21 cellular contexts compared by ENCODE assay signal in the genomic region with DNA sequence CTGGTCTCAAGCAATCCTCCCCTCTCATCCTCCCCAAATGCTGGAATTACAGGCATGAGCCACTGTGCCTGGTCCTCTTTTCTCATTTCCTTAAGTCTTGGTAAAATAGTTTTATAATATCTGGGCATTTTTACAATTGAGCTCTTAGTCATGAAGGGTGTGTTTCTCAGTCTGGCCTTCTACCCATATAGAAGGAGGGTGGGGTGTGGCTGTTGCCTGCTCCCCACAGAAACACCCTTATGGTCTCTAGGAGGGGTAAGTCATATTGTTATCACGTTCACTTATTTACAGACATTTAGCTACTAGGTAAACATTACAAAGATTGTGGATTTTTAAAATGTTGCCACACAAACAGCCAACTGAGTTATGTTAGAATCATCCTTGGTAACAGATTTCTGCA. TPM values are rescaled to one million over a fixed set of nuclear protein-coding genes. Genes with fewer than 3 reads are reported as not detected.
DNase-seq lines count a peak whose midpoint lies in the region; ATAC-seq, FAIRE-seq and TF ChIP-seq lines count a peak whose summit lies in the region.
"Had no signal": no experiment of that assay in that cellular context is flagged by ENCODE, and none has a peak within 500 bp of the region (broad histone marks: within the 10 kb centered on the region; RNA-seq: fewer than 3 reads in every experiment).

No MANE protein-coding gene starts in this region.

- no peak overlapping the region for H2AK5ac ChIP-seq in mesenchymal stem cell (ENCODE audit: low read length, severe bottlenecking)

- TF ChIP-seq POLR2A in esophagus squamous epithelium (IDR thresholded peaks at IDR 0.05), result no peak

- H3K27ac Mint-ChIP-seq in naive thymus-derived CD4-positive, alpha-beta T cell, result no peak overlapping the region
- H3K27ac Mint-ChIP-seq: activated CD8-positive, alpha-beta T cell treated with anti-CD3 and anti-CD28 coated beads for 36 hours; GM23338; T-helper 2 cell treated with Interferon-gamma antibody and Interleukin-4, amounts not matched to agents 5 μg/mL and 100 μg/mL, for 36 hours; WTC11 had no signal

- 27 to 33% methylated on average over 1 of the region's 1 CpG for WGBS in esophagus squamous epithelium, 2 donors
- WGBS in mesenchymal stem cell, result no CpG with 5 or more reads among the region's 1 CpG

- no peaks in the 10 kb centered on the region for H3K36me3 ChIP-seq in PC-3 (ENCODE audit: low read depth, low read length)
- no peaks in the 10 kb centered on the region for H3K36me3 ChIP-seq in esophagus squamous epithelium
- no peaks in the 10 kb centered on the region for H3K36me3 ChIP-seq in naive thymus-derived CD4-positive, alpha-beta T cell (ENCODE audit: control insufficient read depth in 2 of 3, insufficient read depth in 3 of 3, low read length in 3 of 3)
- H3K36me3 ChIP-seq in mesenchymal stem cell (ENCODE audit: control insufficient read depth in 1 of 2, insufficient read depth in 2 of 2, low read depth in 1 of 2, low read length in 2 of 2), result no peaks in the 10 kb centered on the region

- POLR2A ChIA-PET in PC-3 (lab: Charles Lee; ENCODE audit: unreplicated experiment), result interaction anchor here (0.5 to 0.6 kb wide), 3 partner anchors 12 to 141 kb away, joined by 3 to 4 read pairs (median 4); no protein-coding TSS in a partner anchor
- POLR2A ChIA-PET in naive thymus-derived CD4-positive, alpha-beta T cell (lab: Charles Lee), result no interaction called here

- H3K79me2 ChIP-seq in PC-3 (ENCODE audit: low read length), result no peaks in the 10 kb centered on the region

- no peak overlapping the region for H4K8ac ChIP-seq in mesenchymal stem cell (ENCODE audit: low read length)

- H3K36me3 Mint-ChIP-seq in naive thymus-derived CD4-positive, alpha-beta T cell, result no peaks in the 10 kb centered on the region
- no peaks in the 10 kb centered on the region for H3K36me3 Mint-ChIP-seq in activated T-cell treated with anti-CD3 and anti-CD28 coated beads, Interleukin-2, amount 50 U/mL, for 4 hours (ENCODE audit: insufficient read depth)
- H3K36me3 Mint-ChIP-seq: WTC11 had no signal

- no peak overlapping the region for H3K14ac ChIP-seq in mesenchymal stem cell (ENCODE audit: low read length in 2 of 2)

- H3K9me3 ChIP-seq in PC-3 (ENCODE audit: low read length), result no peaks in the 10 kb centered on the region
- no peaks in the 10 kb centered on the region for H3K9me3 ChIP-seq in esophagus squamous epithelium
- no peaks in the 10 kb centered on the region for H3K9me3 ChIP-seq in naive thymus-derived CD4-positive, alpha-beta T cell (ENCODE audit: control insufficient read depth in 2 of 3, low read length in 3 of 3)
- no peaks in the 10 kb centered on the region for H3K9me3 ChIP-seq in mesenchymal stem cell (ENCODE audit: control insufficient read depth, low read length)

- H3K9me2 ChIP-seq in PC-3 (replicated peaks; ENCODE audit: low read length), result no peaks in the 10 kb centered on the region

- H3K27ac ChIP-seq in PC-3 (ENCODE audit: low read length) (peak overlapping the region; percentile 92), esophagus squamous epithelium (peak overlapping the region; percentile 38 to 74 (median 40)), mesenchymal stem cell (ENCODE audit: low read length, poor library complexity, severe bottlenecking) (no peak overlapping the region)
- H3K27ac ChIP-seq in naive thymus-derived CD4-positive, alpha-beta T cell (ENCODE audit: low read depth, low read length), result no peak overlapping the region

- TF ChIP-seq CTCF in PC-3 (conservative IDR thresholded peaks at IDR 0.05; ENCODE audit: low read depth, low read length) (no peak), esophagus squamous epithelium (IDR thresholded peaks at IDR 0.05) (no peak)

- H3K79me1 ChIP-seq in mesenchymal stem cell (replicated peaks; ENCODE audit: low read length, poor library complexity, severe bottlenecking), result no peaks in the 10 kb centered on the region

- H3K4me1 ChIP-seq in PC-3 (ENCODE audit: insufficient read depth, low read length) (peaks cover 16% of the 10 kb centered on the region), esophagus squamous epithelium (peaks cover 0 to 9% (median 0%) of the 10 kb centered on the region in 3 donors), mesenchymal stem cell (ENCODE audit: control insufficient read depth, insufficient read depth, low read depth, low read length) (no peaks in the 10 kb centered on the region)
- H3K4me1 ChIP-seq in naive thymus-derived CD4-positive, alpha-beta T cell (ENCODE audit: control insufficient read depth in 2 of 2, insufficient read depth in 2 of 2, low read length in 2 of 2), result no peaks in the 10 kb centered on the region

- H3K4me2 ChIP-seq in PC-3 (ENCODE audit: low read length) (peak overlapping the region; percentile 66), mesenchymal stem cell (ENCODE audit: low read length, poor library complexity, severe bottlenecking) (no peak overlapping the region)
- H3K4me2 ChIP-seq: GM23338, smooth muscle cell had no signal

- no peak overlapping the region for H2BK15ac ChIP-seq in mesenchymal stem cell (ENCODE audit: low read depth, poor library complexity, severe bottlenecking)

- H3K23ac ChIP-seq in mesenchymal stem cell (ENCODE audit: low read length in 2 of 2), result no peak overlapping the region

- no peak overlapping the region for H3K18ac ChIP-seq in mesenchymal stem cell (ENCODE audit: low read depth in 1 of 2, low read length in 2 of 2)

- no peak overlapping the region for H2BK120ac ChIP-seq in mesenchymal stem cell (ENCODE audit: low read depth, low read length)

- ATAC-seq in PC-3, result peak; percentile 96
- peak; percentile 82 for ATAC-seq in naive thymus-derived CD4-positive, alpha-beta T cell
- no peak for ATAC-seq in activated T-cell treated with anti-CD3 and anti-CD28 coated beads, Interleukin-2, amount 50 U/mL, for 4 hours
- ATAC-seq: activated CD8-positive, alpha-beta T cell treated with anti-CD3 and anti-CD28 coated beads for 36 hours; GM23338; WTC11 had no signal

- peaks cover 0 to 12% (median 0%) of the 10 kb centered on the region in 5 donors for H3K27me3 Mint-ChIP-seq in naive thymus-derived CD4-positive, alpha-beta T cell
- no peaks in the 10 kb centered on the region for H3K27me3 Mint-ChIP-seq in activated T-cell treated with anti-CD3 and anti-CD28 coated beads, Interleukin-2, amount 50 U/mL, for 4 hours (ENCODE audit: low read depth)
- H3K27me3 Mint-ChIP-seq: activated CD8-positive, alpha-beta T cell treated with anti-CD3 and anti-CD28 coated beads for 36 hours had no signal

- H3K9ac ChIP-seq in PC-3 (ENCODE audit: low read length) (peak overlapping the region; percentile 54; the same call in 1 of the 2 replicates), mesenchymal stem cell (ENCODE audit: low read length) (no peak overlapping the region)

- H3K4me3 ChIP-seq in PC-3 (ENCODE audit: low read length) (no peak overlapping the region), esophagus squamous epithelium (no peak overlapping the region), mesenchymal stem cell (ENCODE audit: insufficient read depth in 1 of 2, low read depth in 1 of 2, low read length in 2 of 2) (no peak overlapping the region)
- H3K4me3 ChIP-seq in naive thymus-derived CD4-positive, alpha-beta T cell (ENCODE audit: low read length), result no peak overlapping the region
- H3K4me3 ChIP-seq: GM23338, smooth muscle cell had no signal

- CTCF ChIA-PET in PC-3 (lab: Charles Lee), result interaction anchor here (0.7 to 1.0 kb wide), 2 partner anchors 113 to 117 kb away, joined by 3 read pairs; no protein-coding TSS in a partner anchor
- CTCF ChIA-PET in naive thymus-derived CD4-positive, alpha-beta T cell (lab: Charles Lee), result no interaction called here

- H3K4me1 Mint-ChIP-seq in naive thymus-derived CD4-positive, alpha-beta T cell, result peaks cover 0 to 4% (median 0%) of the 10 kb centered on the region in 7 donors
- no peaks in the 10 kb centered on the region for H3K4me1 Mint-ChIP-seq in activated T-cell treated with anti-CD3 and anti-CD28 coated beads, Interleukin-2, amount 50 U/mL, for 4 hours (ENCODE audit: low read depth)
- H3K4me1 Mint-ChIP-seq: GM23338 had no signal

- H3K27me3 ChIP-seq in PC-3 (ENCODE audit: low read length) (no peaks in the 10 kb centered on the region), esophagus squamous epithelium (no peaks in the 10 kb centered on the region), mesenchymal stem cell (ENCODE audit: control insufficient read depth in 1 of 2, insufficient read depth in 1 of 2, low read length in 2 of 2) (no peaks in the 10 kb centered on the region)
- H3K27me3 ChIP-seq in naive thymus-derived CD4-positive, alpha-beta T cell (ENCODE audit: control insufficient read depth in 2 of 2, insufficient read depth in 2 of 2, low read length in 2 of 2), result no peaks in the 10 kb centered on the region

- H3K4ac ChIP-seq in mesenchymal stem cell (ENCODE audit: low read depth in 1 of 2, low read length in 2 of 2), result no peak overlapping the region

- no peak overlapping the region for H2BK5ac ChIP-seq in mesenchymal stem cell (ENCODE audit: low read depth, low read length, poor library complexity, severe bottlenecking)

- H2AFZ ChIP-seq in PC-3 (ENCODE audit: low read length) (peak overlapping the region; percentile 49; the same call in 1 of the 2 replicates), mesenchymal stem cell (ENCODE audit: low read depth, low read length) (no peak overlapping the region)
- H2AFZ ChIP-seq: GM23338 had no signal

- no TSS peak for BruUV-seq in PC-3 (replicated peaks; lab: Mats Ljungman, UMichigan)

- DNase-seq in CD1c-positive myeloid dendritic cell (ENCODE audit: extremely low spot score), result peak; percentile 30
- DNase-seq in PC-3, result peak; percentile 75
- no peak for DNase-seq in esophagus squamous epithelium (lab: John Stamatoyannopoulos, UW)
- DNase-seq in naive thymus-derived CD4-positive, alpha-beta T cell, result no peak
- no peak for DNase-seq in NCI-H1436 (lab: John Stamatoyannopoulos, UW)
- no peak for DNase-seq in activated T-cell treated with anti-CD3 and anti-CD28 coated beads, Interleukin-2, amount 50 U/mL, for 4 hours
- DNase-seq in mesenchymal stem cell, result no peak
- DNase-seq in RCC 7860 (ENCODE audit: low spot score), result no peak
- DNase-seq: activated CD8-positive, alpha-beta T cell treated with anti-CD3 and anti-CD28 coated beads for 36 hours; activated naive CD4-positive, alpha-beta T cell treated with anti-CD3 and anti-CD28 coated beads, Interleukin-2, amount 50 U/mL, for 16 hours; activated T-cell treated with anti-CD3 and anti-CD28 coated beads, Interleukin-2, amount 50 U/mL, for 1 hour; EL; left cardiac atrium; NCI-H1092; NCI-H2081 treated with DMSO at 0.1 percent for 48 hours; NCI-H69 had no signal

- H4K20me1 ChIP-seq in PC-3 (ENCODE audit: low read length), result no peaks in the 10 kb centered on the region

- no peak for FAIRE-seq in RCC 7860 (lab: Jason Lieb, UNC)
- FAIRE-seq: HTR-8/SVneo had no signal

- no peaks in the 10 kb centered on the region for H3F3A ChIP-seq in PC-3 (ENCODE audit: low read length, unreplicated experiment)

- H4K91ac ChIP-seq in mesenchymal stem cell (ENCODE audit: low read length), result no peak overlapping the region

- no peak overlapping the region for H2BK12ac ChIP-seq in mesenchymal stem cell (ENCODE audit: low read length in 2 of 2)

- H3K4me3 Mint-ChIP-seq in naive thymus-derived CD4-positive, alpha-beta T cell, result no peak overlapping the region
- no peak overlapping the region for H3K4me3 Mint-ChIP-seq in activated T-cell treated with anti-CD3 and anti-CD28 coated beads, Interleukin-2, amount 50 U/mL, for 4 hours
- H3K4me3 Mint-ChIP-seq: activated CD8-positive, alpha-beta T cell treated with anti-CD3 and anti-CD28 coated beads for 36 hours; GM23338; T-helper 2 cell treated with Interferon-gamma antibody and Interleukin-4, amounts not matched to agents 5 μg/mL and 100 μg/mL, for 36 hours; WTC11 had no signal

- peaks cover 0 to 1% (median 0%) of the 10 kb centered on the region in 11 donors for H3K9me3 Mint-ChIP-seq in naive thymus-derived CD4-positive, alpha-beta T cell
- no peaks in the 10 kb centered on the region for H3K9me3 Mint-ChIP-seq in activated T-cell treated with anti-CD3 and anti-CD28 coated beads, Interleukin-2, amount 50 U/mL, for 4 hours
- H3K9me3 Mint-ChIP-seq: activated CD8-positive, alpha-beta T cell treated with anti-CD3 and anti-CD28 coated beads for 36 hours; GM23338; T-helper 2 cell treated with Interferon-gamma antibody and Interleukin-4, amounts not matched to agents 5 μg/mL and 100 μg/mL, for 36 hours had no signal

- intact Hi-C loops in PC-3 (cut with micrococcal nuclease), result no loop called here
- intact Hi-C loops in esophagus squamous epithelium (cut with DNase I), result no loop called here
- intact Hi-C loops in naive thymus-derived CD4-positive, alpha-beta T cell (cut with micrococcal nuclease), result loop anchor here in 1 of 2 donors (10.0 kb wide), 2 partner anchors 717 to 997 kb away; partner anchors contain the start of gene PIP4K2A

RNA-seq across cellular contexts. Expression of gene OTUD1, which starts 6.7 kb away (rescaled TPM):
- total RNA-seq in PC-3 (2014; rRNA removed) (6.0 and 9.2 TPM in 2 replicates), esophagus squamous epithelium (10 to 100 TPM in 1 of 4 donors, 1 to 10 TPM in 3; 4.3 to 10.1 (median 6.4) TPM)
- 100 to 1,000 TPM in 1 of 5 experiments, 10 to 100 TPM in 4; 20.7 to 118 (median 44.5) TPM for total RNA-seq in naive thymus-derived CD4-positive, alpha-beta T cell
- polyA plus RNA-seq in naive thymus-derived CD4-positive, alpha-beta T cell, result 1 to 10 TPM; 8.1 to 8.7 TPM
- total RNA-seq in activated T-cell treated with anti-CD3 and anti-CD28 coated beads, Interleukin-2, amount 50 U/mL, for 4 hours, result 10 to 100 TPM; 14.3 to 19.9 (median 19.6) TPM
- 4.2 TPM for polyA plus RNA-seq in mesenchymal stem cell (2013, experiment 1 of 2)
- 4.4 TPM for polyA plus RNA-seq in mesenchymal stem cell (2013, experiment 2 of 2)

Comparison
In these comparisons a context has a peak if more than half of its experiments do, and no peak if none do; other contexts are left out.
1. DNase-seq: peak in CD1c-positive myeloid dendritic cell (single experiment) and PC-3 (single experiment); none in esophagus squamous epithelium (single experiment), naive thymus-derived CD4-positive, alpha-beta T cell (0 of 9), NCI-H1436 (single experiment), activated T-cell treated with anti-CD3 and anti-CD28 coated beads, Interleukin-2, amount 50 U/mL, for 4 hours (single experiment), mesenchymal stem cell (single experiment) and RCC 7860 (single experiment).
2. ATAC-seq: peak in PC-3 (single experiment) and naive thymus-derived CD4-positive, alpha-beta T cell (single experiment); none in activated T-cell treated with anti-CD3 and anti-CD28 coated beads, Interleukin-2, amount 50 U/mL, for 4 hours (0 of 2).
3. H3K27ac ChIP-seq: peak in PC-3 (single experiment) and esophagus squamous epithelium (4 of 4); none in naive thymus-derived CD4-positive, alpha-beta T cell (single experiment) and mesenchymal stem cell (single experiment).